Comparison of ENCODE assay signal across 26 cellular contexts in the genomic region with DNA sequence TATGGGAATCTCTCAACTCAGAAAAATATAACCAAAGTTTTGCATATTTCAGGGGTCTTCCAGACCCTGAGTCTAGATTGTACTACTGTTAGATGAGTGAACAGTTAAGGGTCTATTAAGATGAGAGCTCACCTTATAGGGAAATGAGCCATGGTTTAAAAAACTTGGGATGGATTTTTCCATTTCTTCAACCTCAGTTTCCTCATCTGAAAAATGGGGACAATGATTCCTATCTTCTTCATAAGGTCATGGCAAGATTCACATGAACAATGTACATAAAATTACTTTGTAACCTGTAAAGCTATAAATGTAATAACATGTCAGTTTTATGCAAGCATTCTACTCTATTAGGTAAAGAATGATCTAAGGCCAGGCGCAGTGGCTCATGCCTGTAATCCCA. TPM values are rescaled to one million over a fixed set of nuclear protein-coding genes. Genes with fewer than 3 reads are reported as not detected.
A peak's percentile ranks its signal among the peaks of the same experiment; 100 is the strongest.
DNase-seq lines count a peak whose midpoint lies in the region; ATAC-seq, FAIRE-seq and TF ChIP-seq lines count a peak whose summit lies in the region.
"Had no signal": no experiment of that assay in that cellular context is flagged by ENCODE, and none has a peak within 500 bp of the region (broad histone marks: within the 10 kb centered on the region; RNA-seq: fewer than 3 reads in every experiment).

No MANE protein-coding gene starts in this region.

- H3K36me3 ChIP-seq in HepG2 (replicated peaks in 1 of 2; ENCODE audit: control insufficient read depth in 1 of 2, insufficient read depth in 2 of 2, low read length in 2 of 2) (no peaks in the 10 kb centered on the region; a peak in 1 of 5 replicates), right lobe of liver (no peaks in the 10 kb centered on the region), astrocyte (ENCODE audit: insufficient read depth, low read length) (no peaks in the 10 kb centered on the region), esophagus muscularis mucosa (no peaks in the 10 kb centered on the region)
- H3K36me3 ChIP-seq: BE2C, HAP-1 had no signal

- POLR2A ChIA-PET in HepG2 (lab: Yijun Ruan, JAX): interaction anchor here (1.9 kb wide), 1 partner anchor 29 kb away, joined by 9 read pairs; the partner anchor contains the start of gene NPTN

- H2AFZ ChIP-seq in HepG2 (ENCODE audit: low read length): no peak overlapping the region
- H2AFZ ChIP-seq in astrocyte (ENCODE audit: low read depth, low read length): no peak overlapping the region
- H2AFZ ChIP-seq: GM23338 had no signal

- no peak for FAIRE-seq in HepG2 (lab: Jason Lieb, UNC)
- FAIRE-seq in astrocyte (lab: Jason Lieb, UNC): no peak
- FAIRE-seq: A549, GM12891, GM18507, H54 had no signal

- H3K4me3 ChIP-seq in HepG2 (replicated peaks in 1 of 3; ENCODE audit: insufficient read depth in 1 of 3, low read depth in 2 of 3, low read length in 3 of 3) (no peak overlapping the region), right lobe of liver (no peak overlapping the region), astrocyte (ENCODE audit: insufficient read depth, low read depth, low read length) (no peak overlapping the region), esophagus muscularis mucosa (no peak overlapping the region)
- H3K4me3 ChIP-seq: A549; BLaER1 treated with 17β-estradiol and CSF1 and Interleukin-3, amounts not matched to agents 10 nM and 100 nM; GM23338; HAP-1 had no signal

- WGBS in HepG2 (ENCODE audit: low lambda C conversion rate): 100% methylated on average over 1 of the region's 1 CpG
- 100% methylated on average over 1 of the region's 1 CpG for WGBS in right lobe of liver (ENCODE audit: insufficient coverage, low coverage, low lambda C conversion rate, missing lambda C conversion rate)
- WGBS in esophagus muscularis mucosa: 92% methylated on average over 1 of the region's 1 CpG

- no peak for ATAC-seq in HepG2
- ATAC-seq in right lobe of liver: no peak
- no peak for ATAC-seq in HG02610 (IDR thresholded peaks at IDR 0.05; ENCODE audit: unreplicated experiment)
- ATAC-seq: A549, GM23338 had no signal

- no TSS peak for BruUV-seq in HepG2 (replicated peaks; lab: Mats Ljungman, UMichigan)

- TF ChIP-seq CTCF in HepG2 (CRISPR knock-in tag; IDR thresholded peaks at IDR 0.05): no peak
- TF ChIP-seq CTCF in right lobe of liver (IDR thresholded peaks at IDR 0.05): no peak
- TF ChIP-seq CTCF in astrocyte (IDR thresholded peaks at IDR 0.05; ENCODE audit: insufficient read depth, low read depth, low read length): no peak
- no peak for TF ChIP-seq CTCF in esophagus muscularis mucosa (IDR thresholded peaks at IDR 0.05)

- H3K27ac Mint-ChIP-seq in astrocyte (ENCODE audit: unreplicated experiment): no peak overlapping the region
- H3K27ac Mint-ChIP-seq: GM23338, HFFc6 had no signal

- H3K4me3 Mint-ChIP-seq in astrocyte (ENCODE audit: unreplicated experiment): peak overlapping the region; percentile 24
- H3K4me3 Mint-ChIP-seq: CD14-positive monocyte, GM23338, HFFc6 had no signal

- peaks cover 57% of the 10 kb centered on the region for H3K4me1 ChIP-seq in HepG2 (ENCODE audit: insufficient read depth, low read length)
- peaks cover 0 to 35% (median 10%) of the 10 kb centered on the region in 4 donors for H3K4me1 ChIP-seq in right lobe of liver
- peaks cover 37% of the 10 kb centered on the region for H3K4me1 ChIP-seq in astrocyte (ENCODE audit: insufficient read depth, low read length)
- peaks cover 77 to 100% (median 99%) of the 10 kb centered on the region in 4 donors for H3K4me1 ChIP-seq in esophagus muscularis mucosa

- H3K36me3 Mint-ChIP-seq in astrocyte (ENCODE audit: low read depth, unreplicated experiment): peaks cover 7% of the 10 kb centered on the region

- TF ChIP-seq RAD21 in HepG2 (CRISPR knock-in tag; IDR thresholded peaks at IDR 0.05): no peak

- H4K20me1 ChIP-seq in HepG2 (ENCODE audit: insufficient read depth, low read length) (peaks cover 48% of the 10 kb centered on the region), astrocyte (ENCODE audit: insufficient read depth, low read length) (peaks cover 99% of the 10 kb centered on the region)

- CTCF ChIA-PET in HepG2 (lab: Yijun Ruan, JAX; ENCODE audit: low intra/inter-chr PET ratio, low total read pairs): no interaction called here

- peaks cover 47% of the 10 kb centered on the region for H3K4me1 Mint-ChIP-seq in astrocyte (ENCODE audit: low read depth, unreplicated experiment)

- H3K27ac ChIP-seq in HepG2 (ENCODE audit: extremely low read length, insufficient read depth, low read length): no peak overlapping the region
- no peak overlapping the region for H3K27ac ChIP-seq in right lobe of liver
- no peak overlapping the region for H3K27ac ChIP-seq in astrocyte (ENCODE audit: low read depth, low read length)
- H3K27ac ChIP-seq in esophagus muscularis mucosa (replicated peaks in 1 of 4): peak overlapping the region in 3 of 4 donors; percentile 24 to 27 (median 25)
- H3K27ac ChIP-seq: A549; BLaER1 treated with 17β-estradiol and CSF1 and Interleukin-3, amounts not matched to agents 10 nM and 100 nM had no signal

- H3K4me2 ChIP-seq in HepG2 (ENCODE audit: low read depth, low read length) (no peak overlapping the region), astrocyte (ENCODE audit: low read length) (no peak overlapping the region)
- H3K4me2 ChIP-seq: A549; BLaER1 treated with 17β-estradiol and CSF1 and Interleukin-3, amounts not matched to agents 10 nM and 100 nM; GM23338 had no signal

- intact Hi-C loops in HepG2 (cut with micrococcal nuclease; ENCODE audit: unreplicated experiment) (no loop called here), right lobe of liver (cut with DNase I) (no loop called here), esophagus muscularis mucosa (cut with DNase I) (no loop called here), posterior vena cava (cut with DNase I) (no loop called here)

- H3K9ac ChIP-seq in HepG2 (ENCODE audit: insufficient read depth, low read depth, low read length) (no peak overlapping the region), astrocyte (ENCODE audit: low read length) (no peak overlapping the region)

- TF ChIP-seq EP300 in HepG2 (IDR thresholded peaks at IDR 0.05; ENCODE audit: low read depth in 2 of 2, low read length in 2 of 2): no peak
- no peak for TF ChIP-seq EP300 in HepG2 (CRISPR knock-in tag; IDR thresholded peaks at IDR 0.05; ENCODE audit: borderline replicate concordance)
- TF ChIP-seq EP300 in esophagus muscularis mucosa (IDR thresholded peaks at IDR 0.05): no peak

- H3K27me3 ChIP-seq in HepG2 (ENCODE audit: control insufficient read depth in 1 of 2, insufficient read depth in 2 of 2, low read length in 2 of 2) (no peaks in the 10 kb centered on the region), right lobe of liver (no peaks in the 10 kb centered on the region), astrocyte (ENCODE audit: insufficient read depth, low read length) (no peaks in the 10 kb centered on the region), esophagus muscularis mucosa (no peaks in the 10 kb centered on the region)
- H3K27me3 ChIP-seq: BE2C; BLaER1 treated with 17β-estradiol and CSF1 and Interleukin-3, amounts not matched to agents 10 nM and 100 nM had no signal

- no peaks in the 10 kb centered on the region for H3K9me3 Mint-ChIP-seq in astrocyte (ENCODE audit: unreplicated experiment)
- H3K9me3 Mint-ChIP-seq: CD14-positive monocyte; CD4-positive, alpha-beta memory T cell; GM23338; HFFc6 had no signal

- DNase-seq in HepG2 (ENCODE audit: low spot score): no peak
- no peak for DNase-seq in right lobe of liver
- no peak for DNase-seq in astrocyte (ENCODE audit: low read depth)
- no peak for DNase-seq in esophagus muscularis mucosa (ENCODE audit: extremely low spot score)
- DNase-seq in MV-4-11 (lab: John Stamatoyannopoulos, UW): no peak
- no peak for DNase-seq in posterior vena cava (ENCODE audit: low spot score)
- DNase-seq: 8988T; ACHN; AML-193; BE2C; Calu3; CD4-positive, alpha-beta memory T cell; COR-L47; DMS53; DMS79 treated with DMSO at 0.1 percent for 48 hours; GF-D8; HFFc6 had no signal

- H3K79me2 ChIP-seq in HepG2 (ENCODE audit: insufficient read depth, low read length) (peaks cover 86% of the 10 kb centered on the region), astrocyte (ENCODE audit: insufficient read depth, low read length) (peaks cover 98% of the 10 kb centered on the region)

- in situ Hi-C loops in HepG2 (cut with HindIII; ENCODE audit: extremely low pct_ligation_motif_present, low pct_unique_long_range_greater_than_20kb): no loop called here

- no peaks in the 10 kb centered on the region for H3K9me3 ChIP-seq in HepG2 (ENCODE audit: low read length)
- H3K9me3 ChIP-seq in right lobe of liver: no peaks in the 10 kb centered on the region
- no peaks in the 10 kb centered on the region for H3K9me3 ChIP-seq in astrocyte (ENCODE audit: insufficient read depth, low read depth, low read length)
- H3K9me3 ChIP-seq in esophagus muscularis mucosa: no peaks in the 10 kb centered on the region
- H3K9me3 ChIP-seq: A549, BE2C, HAP-1 had no signal

- TF ChIP-seq POLR2A in HepG2 (IDR thresholded peaks at IDR 0.05; ENCODE audit: insufficient read depth in 1 of 2, low read depth in 2 of 2, low read length in 2 of 2) (no peak), right lobe of liver (IDR thresholded peaks at IDR 0.05) (no peak), esophagus muscularis mucosa (IDR thresholded peaks at IDR 0.05; ENCODE audit: low read depth) (no peak)

- no peaks in the 10 kb centered on the region for H3K27me3 Mint-ChIP-seq in astrocyte (ENCODE audit: low read depth, unreplicated experiment)
- H3K27me3 Mint-ChIP-seq: CD4-positive, alpha-beta memory T cell had no signal

RNA-seq across cellular contexts. Expression of gene NPTN, which starts 28.7 kb away (rescaled TPM):
- total RNA-seq in HepG2 (2016; rRNA removed; fragmentation: Illumina TruSeq; extraction: Trizol): 57.7 and 110 TPM in 2 replicates
- 17.2 and 17.9 TPM in 2 replicates for total RNA-seq in HepG2 (2016; cell fraction: cytosol; rRNA removed; fragmentation: Illumina TruSeq; extraction: Trizol; ENCODE audit: low read depth)
- total RNA-seq in HepG2 (2016; cell fraction: insoluble cytoplasmic fraction; rRNA removed; fragmentation: Illumina TruSeq; extraction: Trizol): 51.8 and 113 TPM in 2 replicates
- 34.2 and 36.6 TPM in 2 replicates for total RNA-seq in HepG2 (2016; cell fraction: membrane; rRNA removed; fragmentation: Illumina TruSeq; extraction: Trizol)
- total RNA-seq in HepG2 (2016; cell fraction: nucleus; rRNA removed; fragmentation: Illumina TruSeq; extraction: Trizol): 95.6 and 123 TPM in 2 replicates
- polyA plus RNA-seq in HepG2 (2011; rRNA removed): 77.8 and 78.0 TPM in 2 replicates
- polyA plus RNA-seq in HepG2 (2011; cell fraction: cytosol; rRNA removed): 52.1 and 63.6 TPM in 2 replicates
- polyA plus RNA-seq in HepG2 (2011; cell fraction: nucleus; rRNA removed): 68.7 and 71.5 TPM in 2 replicates
- 70.7 and 70.9 TPM in 2 replicates for polyA plus RNA-seq in HepG2 (2012)
- 10.9 and 14.0 TPM in 2 replicates for polyA plus RNA-seq in HepG2 (2016; cell fraction: cytosol; fragmentation: Illumina TruSeq; extraction: Trizol; ENCODE audit: low read depth)
- polyA plus RNA-seq in HepG2 (2016; cell fraction: insoluble cytoplasmic fraction; fragmentation: Illumina TruSeq; extraction: Trizol; ENCODE audit: low read depth): 47.9 and 59.8 TPM in 2 replicates
- polyA plus RNA-seq in HepG2 (2016; cell fraction: membrane; fragmentation: Illumina TruSeq; extraction: Trizol; ENCODE audit: low read depth): 19.8 and 23.6 TPM in 2 replicates
- polyA plus RNA-seq in HepG2 (2016; cell fraction: nucleus; fragmentation: Illumina TruSeq; extraction: Trizol; ENCODE audit: insufficient read depth, low read depth): 129 and 139 TPM in 2 replicates
- polyA minus RNA-seq in HepG2 (2011; rRNA and poly(A)+ RNA removed; ENCODE audit: low replicate concordance): 43.9 and 90.7 TPM in 2 replicates
- 43.9 and 44.1 TPM in 2 replicates for polyA minus RNA-seq in HepG2 (2011; cell fraction: cytosol; rRNA and poly(A)+ RNA removed)
- 87.2 and 106 TPM in 2 replicates for polyA minus RNA-seq in HepG2 (2011; cell fraction: nucleus; rRNA and poly(A)+ RNA removed)
- 10 to 100 TPM; 25.4 to 49.9 (median 35.4) TPM for total RNA-seq in right lobe of liver
- 281 and 305 TPM in 2 replicates for total RNA-seq in astrocyte
- 100 to 1,000 TPM; 218 to 281 (median 246) TPM for total RNA-seq in esophagus muscularis mucosa
- 100 to 1,000 TPM; 164 to 189 TPM for total RNA-seq in posterior vena cava

Comparison
In these comparisons a context has a peak if more than half of its experiments do, and no peak if none do; other contexts are left out.
1. H3K27ac ChIP-seq: peak in esophagus muscularis mucosa (3 of 4); none in HepG2 (single experiment), right lobe of liver (0 of 3) and astrocyte (single experiment).